ENCODE assay signal across 8 cellular contexts in genomic region chr17:39450847-39451581, GRCh38. TPM values are rescaled to one million over a fixed set of nuclear protein-coding genes. Genes with fewer than 3 reads are reported as not detected.
DNase-seq lines count a peak whose midpoint lies in the region; ATAC-seq, FAIRE-seq and TF ChIP-seq lines count a peak whose summit lies in the region.

Gene MED1 (minus strand): TSS chr17:39451263. CDS start chr17:39451062, 201 bp downstream.

- H3K79me2 ChIP-seq in OCI-LY7 (ENCODE audit: insufficient read depth, low read depth, low read length) (peaks cover 48% of the 10 kb centered on the region), endothelial cell of umbilical vein (ENCODE audit: control insufficient read depth, insufficient read depth, low read length) (peaks cover 34% of the 10 kb centered on the region)

- DNase-seq in D341Med (ENCODE audit: low spot score), result peak; percentile 99
- DNase-seq in HuH-7.5 (ENCODE audit: low spot score), result peak; percentile 72
- DNase-seq in OCI-LY7 (ENCODE audit: low spot score), result peak; percentile 100
- peak; percentile 73 for DNase-seq in activated T-cell treated with anti-CD3 and anti-CD28 coated beads for 1 hour (ENCODE audit: low read depth)
- DNase-seq in endothelial cell of umbilical vein (ENCODE audit: low read depth, low spot score), result peak; percentile 98
- DNase-seq in middle frontal gyrus (ENCODE audit: extremely low spot score, low spot score), result peak; percentile 90
- DNase-seq in stimulated activated CD8-positive, alpha-beta memory T cell treated with anti-CD3 and anti-CD28 coated beads, Interleukin-2, amount 100 ng/mL, for 48 hours (ENCODE audit: low read depth in 2 of 2), result peak; percentile 82 to 86

- TF ChIP-seq CTCF in OCI-LY7 (conservative IDR thresholded peaks at IDR 0.05; ENCODE audit: low read length) (no peak), endothelial cell of umbilical vein (IDR thresholded peaks at IDR 0.05; ENCODE audit: extremely low read depth in 1 of 2, insufficient read depth in 1 of 2, low read depth in 1 of 2, low read length in 2 of 2) (no peak)

- H3K27ac ChIP-seq in OCI-LY7 (ENCODE audit: low read depth, low read length, poor library complexity, severe bottlenecking) (peak within 1 kb of the TSS; percentile 60), endothelial cell of umbilical vein (ENCODE audit: insufficient read depth, low read depth, low read length) (peak within 1 kb of the TSS; percentile 84)

- peak within 1 kb of the TSS; percentile 88 for H3K4me2 ChIP-seq in OCI-LY7 (ENCODE audit: low read length)
- peak within 1 kb of the TSS; percentile 96 for H3K4me2 ChIP-seq in endothelial cell of umbilical vein (ENCODE audit: insufficient read depth, low read length)

- no peaks in the 10 kb centered on the region for H3K27me3 ChIP-seq in endothelial cell of umbilical vein (ENCODE audit: control insufficient read depth in 2 of 2, insufficient read depth in 2 of 2, low read length in 2 of 2)

- no peaks in the 10 kb centered on the region; the same call in 1 of the 2 replicates for H4K20me1 ChIP-seq in OCI-LY7 (ENCODE audit: insufficient read depth, low read length)
- no peaks in the 10 kb centered on the region for H4K20me1 ChIP-seq in endothelial cell of umbilical vein (replicated peaks; ENCODE audit: control insufficient read depth, extremely low read depth, insufficient read depth, low read length)

- H3K4me1 ChIP-seq in OCI-LY7 (ENCODE audit: insufficient read depth, low read length, poor library complexity, severe bottlenecking) (peaks cover 26% of the 10 kb centered on the region), endothelial cell of umbilical vein (ENCODE audit: control insufficient read depth, extremely low read depth, insufficient read depth, low read length) (peaks cover 12% of the 10 kb centered on the region)

- H3K4me3 ChIP-seq in OCI-LY7 (ENCODE audit: low read depth, low read length, poor library complexity, severe bottlenecking), result peak within 1 kb of the TSS; percentile 95
- H3K4me3 ChIP-seq in endothelial cell of umbilical vein (replicated peaks in 1 of 3; ENCODE audit: insufficient read depth in 1 of 3, low read depth in 1 of 3, low read length in 3 of 3), result peak within 1 kb of the TSS; percentile 72 to 94 (median 88)

- dilution Hi-C loops in endothelial cell of umbilical vein (cut with MboI; ENCODE audit: extremely low pct_ligation_motif_present, low sequenced_read_pairs), result no loop called here

- H2AFZ ChIP-seq in OCI-LY7 (ENCODE audit: low read length) (peak within 1 kb of the TSS; percentile 67; the same call in 1 of the 2 replicates), endothelial cell of umbilical vein (ENCODE audit: low read depth, low read length) (peak within 1 kb of the TSS; percentile 78)

- no peaks in the 10 kb centered on the region for H3K9me3 ChIP-seq in OCI-LY7 (ENCODE audit: low read length)
- H3K9me3 ChIP-seq in endothelial cell of umbilical vein (replicated peaks; ENCODE audit: control insufficient read depth, insufficient read depth, low read length), result no peaks in the 10 kb centered on the region

- H3K9ac ChIP-seq in endothelial cell of umbilical vein (replicated peaks; ENCODE audit: extremely low read depth, insufficient read depth, low read length), result peak within 1 kb of the TSS; percentile 99

- TF ChIP-seq POLR2A in endothelial cell of umbilical vein (IDR thresholded peaks at IDR 0.05; ENCODE audit: low read depth, low read length), result peak; percentile 80

- H3K36me3 ChIP-seq in OCI-LY7 (ENCODE audit: insufficient read depth, low read length) (peaks cover 25% of the 10 kb centered on the region), endothelial cell of umbilical vein (ENCODE audit: control insufficient read depth in 2 of 2, extremely low read depth in 1 of 2, insufficient read depth in 2 of 2, low read length in 2 of 2) (peaks cover 4 to 7% of the 10 kb centered on the region in 2 experiments)

- peak; percentile 72 for ATAC-seq in GM21526 (IDR thresholded peaks at IDR 0.05; ENCODE audit: low FRiP score, unreplicated experiment)

- FAIRE-seq in endothelial cell of umbilical vein (lab: Jason Lieb, UNC), result peak; percentile 93

- POLR2A ChIA-PET in OCI-LY7 (lab: Charles Lee) (interaction anchor here (0.5 to 5.1 kb wide), 10 partner anchors 10 to 352 kb away, joined by 3 to 67 read pairs (median 3); partner anchors contain the start of gene CDK12), endothelial cell of umbilical vein (lab: Charles Lee) (interaction anchor here (0.6 to 1.9 kb wide), 7 partner anchors 11 to 485 kb away, joined by 3 to 45 read pairs (median 4); partner anchors contain the start of gene CDK12)

- no peaks in the 10 kb centered on the region for H3K9me1 ChIP-seq in endothelial cell of umbilical vein (replicated peaks; ENCODE audit: control insufficient read depth, extremely low read depth, insufficient read depth, low read length)

- BruUV-seq in OCI-LY7 (replicated peaks; lab: Mats Ljungman, UMichigan) (no TSS peak), endothelial cell of umbilical vein (replicated peaks; lab: Mats Ljungman, UMichigan) (no TSS peak)

- intact Hi-C loops in OCI-LY7 (cut with micrococcal nuclease; ENCODE audit: unreplicated experiment) (loop anchor here (1.0 to 10.0 kb wide), 2 partner anchors 10 to 304 kb away; partner anchors contain the start of gene CDK12), endothelial cell of umbilical vein (cut with micrococcal nuclease) (loop anchor here (1.0 kb wide), 1 partner anchor 10 kb away; the partner anchor contains the start of gene CDK12)

- no peaks in the 10 kb centered on the region for H3K9me2 ChIP-seq in OCI-LY7 (ENCODE audit: insufficient read depth, low read length)

- CTCF ChIA-PET in OCI-LY7 (lab: Charles Lee; ENCODE audit: unreplicated experiment), result interaction anchor here (0.9 kb wide), 1 partner anchor 17 kb away, joined by 5 read pairs; no protein-coding TSS in a partner anchor
- CTCF ChIA-PET in endothelial cell of umbilical vein (lab: Charles Lee), result interaction anchor here (0.6 to 3.2 kb wide), 6 partner anchors 11 to 172 kb away, joined by 3 to 35 read pairs (median 4); partner anchors contain the start of gene CDK12

TF ChIP-seq in endothelial cell of umbilical vein, 7 proteins besides CTCF, POLR2A, EP300 and RAD21:
- TF ChIP-seq EZH2 (IDR thresholded peaks at IDR 0.05; ENCODE audit: borderline replicate concordance, low read depth, low read length, severe bottlenecking), result no peak
- peak; percentile 70 for TF ChIP-seq POLR2AphosphoS5 (IDR thresholded peaks at IDR 0.05; ENCODE audit: insufficient read depth, low read depth, low read length)
TF ChIP-seq in endothelial cell of umbilical vein: peak in this region for 1.

RNA-seq across cellular contexts. Expression of gene MED1, which starts in this region (rescaled TPM):
- 32.2 and 33.9 TPM in 2 replicates for total RNA-seq in OCI-LY7 (2014; rRNA removed; shearing (Covaris generic))
- total RNA-seq in OCI-LY7 (2022) (73.2 and 73.4 TPM in 2 replicates), endothelial cell of umbilical vein (39.8 and 46.2 TPM in 2 replicates)
- polyA plus RNA-seq in endothelial cell of umbilical vein, result 18.2 and 19.8 TPM in 2 replicates
- polyA plus RNA-seq in endothelial cell of umbilical vein (2011; cell fraction: cytosol; rRNA removed), result 21.1 and 21.3 TPM in 2 replicates
- polyA plus RNA-seq in endothelial cell of umbilical vein (2011; cell fraction: nucleus; rRNA removed), result 29.2 and 33.3 TPM in 2 replicates
- polyA plus RNA-seq in endothelial cell of umbilical vein (2012), result 32.3 and 39.3 TPM in 2 replicates
- polyA minus RNA-seq in endothelial cell of umbilical vein, result 44.2 and 50.2 TPM in 2 replicates
- 32.2 TPM for polyA minus RNA-seq in endothelial cell of umbilical vein (2011; cell fraction: cytosol; rRNA and poly(A)+ RNA removed)
- polyA minus RNA-seq in endothelial cell of umbilical vein (2011; cell fraction: nucleus; rRNA and poly(A)+ RNA removed), result 33.3 and 49.1 TPM in 2 replicates

Comparison
In these comparisons a context has a peak if more than half of its experiments do, and no peak if none do; other contexts are left out.
1. Peak in every context shown above with its lines: DNase-seq, ATAC-seq, H3K4me3 ChIP-seq and H3K27ac ChIP-seq.